In the genomic region with DNA sequence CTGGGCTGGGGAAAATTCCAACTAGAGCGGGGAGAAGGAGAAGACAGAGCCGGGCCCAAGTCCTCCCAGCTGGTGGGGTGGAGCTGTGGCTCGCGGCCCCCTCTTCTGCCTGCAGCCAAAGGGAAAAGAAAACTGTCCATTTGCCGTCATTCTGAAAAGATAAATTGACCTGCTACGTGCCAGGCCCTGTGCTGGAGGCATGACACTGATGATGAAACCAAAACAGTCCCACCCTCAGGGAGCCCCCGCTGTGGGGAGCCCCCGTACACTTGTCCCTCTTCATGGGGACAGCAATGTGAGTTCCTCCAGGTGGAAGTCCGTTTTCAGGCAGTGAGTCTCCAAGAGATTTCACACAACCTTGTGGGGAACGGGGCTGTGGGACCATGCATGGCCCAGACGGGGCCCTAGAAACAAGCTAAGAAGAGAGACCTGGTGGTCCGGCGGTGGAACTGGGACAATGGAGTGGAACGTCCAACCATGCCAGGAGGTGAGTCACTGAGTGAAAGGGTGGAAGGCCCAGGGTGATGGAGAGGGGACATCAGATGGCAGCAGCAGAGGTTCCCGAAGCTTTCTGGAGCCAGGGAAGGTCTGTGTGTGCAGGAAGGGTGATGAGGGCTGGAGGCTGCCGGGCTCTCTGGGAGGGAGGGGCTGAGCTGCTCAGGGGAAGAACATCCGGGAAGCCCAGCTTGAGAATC, we compare ENCODE assay signal across 18 cellular contexts.
DNase-seq lines count a peak whose midpoint lies in the region; ATAC-seq and TF ChIP-seq lines count a peak whose summit lies in the region.
"Had no signal": no experiment of that assay in that cellular context is flagged by ENCODE, and none has a peak within 500 bp of the region (broad histone marks: within the 10 kb centered on the region; RNA-seq: fewer than 3 reads in every experiment).

No MANE protein-coding gene starts in this region.

- H3K27me3 ChIP-seq in fibroblast of lung (ENCODE audit: control insufficient read depth, insufficient read depth, low read length), result no peaks in the 10 kb centered on the region
- no peaks in the 10 kb centered on the region for H3K27me3 ChIP-seq in mesenchymal stem cell (ENCODE audit: control insufficient read depth in 1 of 2, insufficient read depth in 1 of 2, low read length in 2 of 2)
- H3K27me3 ChIP-seq in transverse colon, result no peaks in the 10 kb centered on the region
- H3K27me3 ChIP-seq: neural progenitor cell had no signal

- H3K27ac Mint-ChIP-seq in HFFc6, result peak overlapping the region; percentile 77
- H3K27ac Mint-ChIP-seq: activated naive CD4-positive, alpha-beta T cell treated with anti-CD3 and anti-CD28 coated beads, Interleukin-2, amount 50 U/mL, for 24 hours; B cell; neural progenitor cell had no signal

- peaks cover 13% of the 10 kb centered on the region for H3K9me3 Mint-ChIP-seq in HFFc6

- in situ Hi-C loops in transverse colon (cut with MboI; ENCODE audit: low pct_ligation_motif_present in 1 of 4, low pct_unique_long_range_greater_than_20kb in 1 of 4, low sequenced_read_pairs in 3 of 4), result no loop called here

- H3K27ac ChIP-seq in fibroblast of lung (ENCODE audit: insufficient read depth, low read length), result no peak overlapping the region
- no peak overlapping the region for H3K27ac ChIP-seq in mesenchymal stem cell (ENCODE audit: low read length, poor library complexity, severe bottlenecking)
- peak overlapping the region; percentile 45 to 75 (median 62) for H3K27ac ChIP-seq in transverse colon
- H3K27ac ChIP-seq: neural progenitor cell had no signal

- no peak overlapping the region for H2BK5ac ChIP-seq in mesenchymal stem cell (ENCODE audit: low read depth, low read length, poor library complexity, severe bottlenecking)

- peak overlapping the region in 1 of 2 experiments; percentile 28 for H3K18ac ChIP-seq in mesenchymal stem cell (ENCODE audit: low read depth in 1 of 2, low read length in 2 of 2)

- H2AFZ ChIP-seq in fibroblast of lung (ENCODE audit: low read length) (no peak overlapping the region), mesenchymal stem cell (ENCODE audit: low read depth, low read length) (no peak overlapping the region)
- H2AFZ ChIP-seq: neural progenitor cell had no signal

- H3K23ac ChIP-seq in mesenchymal stem cell (ENCODE audit: low read length in 2 of 2), result no peak overlapping the region

- ATAC-seq in HG02642 (IDR thresholded peaks at IDR 0.05; ENCODE audit: poor library complexity, unreplicated experiment), result no peak

- H3K4me1 Mint-ChIP-seq in HFFc6 (ENCODE audit: low read depth), result peaks cover 19% of the 10 kb centered on the region
- H3K4me1 Mint-ChIP-seq: activated naive CD4-positive, alpha-beta T cell treated with anti-CD3 and anti-CD28 coated beads, Interleukin-2, amount 50 U/mL, for 24 hours; B cell had no signal

- H3K79me1 ChIP-seq in mesenchymal stem cell (replicated peaks; ENCODE audit: low read length, poor library complexity, severe bottlenecking), result no peaks in the 10 kb centered on the region

- H3K79me2 ChIP-seq in fibroblast of lung (ENCODE audit: control insufficient read depth, insufficient read depth, low read length), result no peaks in the 10 kb centered on the region

- H3K4me1 ChIP-seq in fibroblast of lung (ENCODE audit: control insufficient read depth, extremely low read depth, insufficient read depth, low read length) (no peaks in the 10 kb centered on the region), mesenchymal stem cell (ENCODE audit: control insufficient read depth, insufficient read depth, low read depth, low read length) (no peaks in the 10 kb centered on the region), transverse colon (no peaks in the 10 kb centered on the region)
- H3K4me1 ChIP-seq: neural progenitor cell, tibial artery had no signal

- H3K4me3 Mint-ChIP-seq in HFFc6, result peak overlapping the region; percentile 78
- H3K4me3 Mint-ChIP-seq: activated naive CD4-positive, alpha-beta T cell treated with anti-CD3 and anti-CD28 coated beads, Interleukin-2, amount 50 U/mL, for 24 hours; B cell; neural progenitor cell had no signal

- H3K4me3 ChIP-seq in fibroblast of lung (replicated peaks in 1 of 4; ENCODE audit: control extremely low read depth in 1 of 4, insufficient read depth in 1 of 4, low read depth in 3 of 4, low read length in 4 of 4), result no peak overlapping the region
- peak overlapping the region in 1 of 2 experiments; percentile 66 for H3K4me3 ChIP-seq in mesenchymal stem cell (ENCODE audit: insufficient read depth in 1 of 2, low read depth in 1 of 2, low read length in 2 of 2)
- H3K4me3 ChIP-seq in transverse colon, result no peak overlapping the region
- H3K4me3 ChIP-seq: neural progenitor cell, tibial artery had no signal

- H4K20me1 ChIP-seq in fibroblast of lung (ENCODE audit: control insufficient read depth, extremely low read depth, insufficient read depth, low read length), result no peaks in the 10 kb centered on the region

- peak overlapping the region; percentile 27 for H2BK120ac ChIP-seq in mesenchymal stem cell (ENCODE audit: low read depth, low read length)

- DNase-seq in HFFc6 (no peak), fibroblast of lung (ENCODE audit: low read depth in 2 of 2) (no peak), mesenchymal stem cell (no peak), transverse colon (no peak), NCI-H226 (no peak), epidermal melanocyte (ENCODE audit: insufficient read length, low spot score) (no peak)
- DNase-seq: activated CD4-positive, alpha-beta T cell treated with anti-CD3 and anti-CD28 coated beads, Interleukin-2, amount 50 U/mL, for 1 hour; activated T-cell treated with anti-CD3 and anti-CD28 coated beads for 4 hours; NCI-H1105 treated with DMSO at 0.1 percent for 48 hours; NCI-H2107; NCI-H524 treated with DMSO at 0.1 percent for 48 hours; SHP77; T-helper 1 cell; tibial artery had no signal

- H3K14ac ChIP-seq in mesenchymal stem cell (ENCODE audit: low read length in 2 of 2), result no peak overlapping the region

- no peak for TF ChIP-seq POLR2A in transverse colon (IDR thresholded peaks at IDR 0.05)

- peak overlapping the region in 1 of 2 experiments; percentile 11 for H2BK12ac ChIP-seq in mesenchymal stem cell (ENCODE audit: low read length in 2 of 2)

- intact Hi-C loops in transverse colon (cut with DNase I; ENCODE audit: low total_unique reads), result no loop called here

- no peak for TF ChIP-seq EP300 in transverse colon (IDR thresholded peaks at IDR 0.05; ENCODE audit: low read depth)

- H3K9me3 ChIP-seq in fibroblast of lung (ENCODE audit: control insufficient read depth, insufficient read depth, low read depth, low read length) (no peaks in the 10 kb centered on the region), mesenchymal stem cell (ENCODE audit: control insufficient read depth, low read length) (peaks cover 9% of the 10 kb centered on the region), transverse colon (no peaks in the 10 kb centered on the region)

- peak overlapping the region; percentile 59 for H3K4me2 ChIP-seq in fibroblast of lung (ENCODE audit: extremely low read depth, insufficient read depth, low read length)
- H3K4me2 ChIP-seq in mesenchymal stem cell (ENCODE audit: low read length, poor library complexity, severe bottlenecking), result no peak overlapping the region
- H3K4me2 ChIP-seq: neural progenitor cell had no signal

- peaks cover 2% of the 10 kb centered on the region for H3K27me3 Mint-ChIP-seq in HFFc6 (ENCODE audit: insufficient read depth)
- H3K27me3 Mint-ChIP-seq: activated naive CD4-positive, alpha-beta T cell treated with anti-CD3 and anti-CD28 coated beads, Interleukin-2, amount 50 U/mL, for 24 hours had no signal

- no peak overlapping the region for H3K9ac ChIP-seq in fibroblast of lung (ENCODE audit: insufficient read depth, low read length)
- peak overlapping the region; percentile 78 for H3K9ac ChIP-seq in mesenchymal stem cell (ENCODE audit: low read length)
- H3K9ac ChIP-seq: neural progenitor cell had no signal

- no peak for TF ChIP-seq CTCF in HFFc6 (IDR thresholded peaks at IDR 0.05)
- no peak for TF ChIP-seq CTCF in fibroblast of lung (conservative IDR thresholded peaks at IDR 0.05 in 1 of 2, IDR thresholded peaks at IDR 0.05 in 1 of 2; ENCODE audit: low read depth in 1 of 2, low read length in 2 of 2)
- no peak for TF ChIP-seq CTCF in transverse colon (IDR thresholded peaks at IDR 0.05)

- WGBS in mesenchymal stem cell, result 91% methylated on average over 16 of the region's 17 CpGs
- WGBS in transverse colon (ENCODE audit: low coverage in 1 of 2), 2 donors, result 63 to 73% methylated on average over 8 to 17 of the region's 17 CpGs

- H3K36me3 Mint-ChIP-seq in HFFc6 (ENCODE audit: low read depth), result peaks cover 19% of the 10 kb centered on the region
- H3K36me3 Mint-ChIP-seq: activated naive CD4-positive, alpha-beta T cell treated with anti-CD3 and anti-CD28 coated beads, Interleukin-2, amount 50 U/mL, for 24 hours; neural progenitor cell had no signal

- peak overlapping the region; percentile 64 for H4K91ac ChIP-seq in mesenchymal stem cell (ENCODE audit: low read length)

- no peaks in the 10 kb centered on the region for H3K36me3 ChIP-seq in fibroblast of lung (ENCODE audit: control insufficient read depth, insufficient read depth, low read length)
- no peaks in the 10 kb centered on the region for H3K36me3 ChIP-seq in mesenchymal stem cell (ENCODE audit: control insufficient read depth in 1 of 2, insufficient read depth in 2 of 2, low read depth in 1 of 2, low read length in 2 of 2)
- no peaks in the 10 kb centered on the region for H3K36me3 ChIP-seq in transverse colon
- H3K36me3 ChIP-seq: neural progenitor cell, tibial artery had no signal

- H2BK15ac ChIP-seq in mesenchymal stem cell (ENCODE audit: low read depth, poor library complexity, severe bottlenecking), result no peak overlapping the region

- no peak overlapping the region for H4K8ac ChIP-seq in mesenchymal stem cell (ENCODE audit: low read length)

- H2AK5ac ChIP-seq in mesenchymal stem cell (ENCODE audit: low read length, severe bottlenecking), result no peak overlapping the region

- H3K4ac ChIP-seq in mesenchymal stem cell (ENCODE audit: low read depth in 1 of 2, low read length in 2 of 2), result no peak overlapping the region

Comparison
In these comparisons a context has a peak if more than half of its experiments do, and no peak if none do; other contexts are left out.
1. H3K27ac ChIP-seq: peak in transverse colon (4 of 4); none in fibroblast of lung (single experiment) and mesenchymal stem cell (single experiment).